ENCODE assay signal across 16 cellular contexts in genomic region chr2:161420406-161421025, GRCh38. TPM values are rescaled to one million over a fixed set of nuclear protein-coding genes. Genes with fewer than 3 reads are reported as not detected.
A peak's percentile ranks its signal among the peaks of the same experiment; 100 is the strongest.
DNase-seq lines count a peak whose midpoint lies in the region; ATAC-seq and TF ChIP-seq lines count a peak whose summit lies in the region.
"Had no signal": no experiment of that assay in that cellular context is flagged by ENCODE, and none has a peak within 500 bp of the region (broad histone marks: within the 10 kb centered on the region; RNA-seq: fewer than 3 reads in every experiment).

No MANE protein-coding gene starts in this region.

- intact Hi-C loops in Caco-2 (cut with micrococcal nuclease; ENCODE audit: unreplicated experiment), result no loop called here

- H3K9me3 Mint-ChIP-seq in GM23338 (peaks cover 11% of the 10 kb centered on the region), brain (peaks cover 2 to 22% (median 11%) of the 10 kb centered on the region in 5 experiments), neural progenitor cell (no peaks in the 10 kb centered on the region), Caco-2 (ENCODE audit: unreplicated experiment) (peaks cover 10% of the 10 kb centered on the region)

- CTCF ChIA-PET in Caco-2 (lab: Charles Lee), result interaction anchor here (0.6 kb wide), 1 partner anchor 229 kb away, joined by 7 read pairs; no protein-coding TSS in a partner anchor

- H3K4me1 Mint-ChIP-seq in GM23338 (peaks cover 56% of the 10 kb centered on the region), brain (peaks cover 50% of the 10 kb centered on the region), neural progenitor cell (peaks cover 42% of the 10 kb centered on the region), Caco-2 (ENCODE audit: low read depth, unreplicated experiment) (peaks cover 29% of the 10 kb centered on the region)

- no peak overlapping the region for H3K9ac ChIP-seq in DND-41 (ENCODE audit: low read depth, low read length)
- no peak overlapping the region for H3K9ac ChIP-seq in neural progenitor cell
- H3K9ac ChIP-seq: BLaER1 treated with 17β-estradiol and CSF1 and Interleukin-3, amounts not matched to agents 10 nM and 100 nM had no signal

- peaks cover 3% of the 10 kb centered on the region; the same call in 1 of the 3 replicates for H3K36me3 Mint-ChIP-seq in GM23338 (ENCODE audit: low read depth)
- H3K36me3 Mint-ChIP-seq in brain, result no peaks in the 10 kb centered on the region
- H3K36me3 Mint-ChIP-seq in neural progenitor cell, result no peaks in the 10 kb centered on the region
- H3K36me3 Mint-ChIP-seq in Caco-2 (ENCODE audit: insufficient read depth, unreplicated experiment), result peaks cover 6% of the 10 kb centered on the region

- no peaks in the 10 kb centered on the region for H4K20me1 ChIP-seq in DND-41 (ENCODE audit: insufficient read depth, low read length)
- H4K20me1 ChIP-seq in GM23338 (replicated peaks; ENCODE audit: insufficient read depth), result peaks cover 48% of the 10 kb centered on the region
- peaks cover 98% of the 10 kb centered on the region for H4K20me1 ChIP-seq in neural progenitor cell (ENCODE audit: low read depth)

- no TSS peak for BruUV-seq in Caco-2 (replicated peaks; lab: Mats Ljungman, UMichigan)

- DNase-seq in DND-41, result peak; percentile 48
- DNase-seq in GM23338 (ENCODE audit: low spot score), result no peak
- DNase-seq in neural progenitor cell (ENCODE audit: low spot score), result peak; percentile 27
- DNase-seq in Caco-2, result no peak
- DNase-seq in DMS53 (lab: John Stamatoyannopoulos, UW), result no peak
- DNase-seq in NK-92 (lab: John Stamatoyannopoulos, UW; ENCODE audit: unreplicated experiment), result no peak
- no peak for DNase-seq in hepatic stellate cell (ENCODE audit: low spot score)
- DNase-seq: NCI-H1436, NCI-H2081, NCI-H748 treated with DMSO at 0.1 percent for 48 hours, PC-3 had no signal

- no peaks in the 10 kb centered on the region for H3K9me3 ChIP-seq in DND-41 (ENCODE audit: insufficient read depth, low read length, severe bottlenecking)
- no peaks in the 10 kb centered on the region for H3K9me3 ChIP-seq in neural progenitor cell (ENCODE audit: low read depth)
- no peaks in the 10 kb centered on the region for H3K9me3 ChIP-seq in Caco-2
- H3K9me3 ChIP-seq: HAP-1 had no signal

- ATAC-seq in DND-41 (ENCODE audit: insufficient read depth, low read depth) (peak; percentile 81), GM23338 (no peak)
- ATAC-seq: PC-3 had no signal

- peaks cover 97% of the 10 kb centered on the region for H3K27me3 Mint-ChIP-seq in GM23338 (ENCODE audit: insufficient read depth, low read depth, poor library complexity)
- peaks cover 98% of the 10 kb centered on the region for H3K27me3 Mint-ChIP-seq in brain
- peaks cover 91% of the 10 kb centered on the region for H3K27me3 Mint-ChIP-seq in neural progenitor cell (ENCODE audit: insufficient read depth, low read depth)
- H3K27me3 Mint-ChIP-seq in Caco-2 (ENCODE audit: insufficient read depth, unreplicated experiment), result peaks cover 58% of the 10 kb centered on the region

- H3K4me2 ChIP-seq in DND-41 (ENCODE audit: insufficient read depth, low read length) (no peak overlapping the region), GM23338 (no peak overlapping the region), neural progenitor cell (no peak overlapping the region)
- H3K4me2 ChIP-seq: BLaER1 treated with 17β-estradiol and CSF1 and Interleukin-3, amounts not matched to agents 10 nM and 100 nM had no signal

- H3F3A ChIP-seq in GM23338 (replicated peaks; ENCODE audit: low read depth) (peaks cover 31% of the 10 kb centered on the region), neural progenitor cell (ENCODE audit: low read depth) (peaks cover 18% of the 10 kb centered on the region)

- H3K27ac ChIP-seq in DND-41 (ENCODE audit: low read length) (no peak overlapping the region), GM23338 (ENCODE audit: low read depth) (no peak overlapping the region), neural progenitor cell (no peak overlapping the region)
- H3K27ac ChIP-seq: BLaER1 treated with 17β-estradiol and CSF1 and Interleukin-3, amounts not matched to agents 10 nM and 100 nM had no signal

- POLR2A ChIA-PET in Caco-2 (lab: Charles Lee), result no interaction called here

- no peaks in the 10 kb centered on the region for H3K36me3 ChIP-seq in DND-41 (ENCODE audit: insufficient read depth, low read length)
- H3K36me3 ChIP-seq in GM23338 (ENCODE audit: insufficient read depth), result no peaks in the 10 kb centered on the region
- no peaks in the 10 kb centered on the region for H3K36me3 ChIP-seq in neural progenitor cell
- no peaks in the 10 kb centered on the region for H3K36me3 ChIP-seq in Caco-2 (ENCODE audit: control insufficient read depth, insufficient read depth, low read length)
- H3K36me3 ChIP-seq: BLaER1 treated with 17β-estradiol and CSF1 and Interleukin-3, amounts not matched to agents 10 nM and 100 nM; HAP-1 had no signal

- H3K4me3 Mint-ChIP-seq in GM23338 (peak overlapping the region; percentile 15; the same call in 1 of the 3 replicates), brain (peak overlapping the region; percentile 49 to 90 (median 80)), neural progenitor cell (peak overlapping the region; percentile 21), Caco-2 (ENCODE audit: unreplicated experiment) (no peak overlapping the region)

- H2AFZ ChIP-seq in DND-41 (ENCODE audit: low read depth, low read length) (no peak overlapping the region), GM23338 (no peak overlapping the region), neural progenitor cell (replicated peaks) (no peak overlapping the region)

- H3K9me2 ChIP-seq in GM23338 (ENCODE audit: insufficient read depth), result no peaks in the 10 kb centered on the region

- H3K4me1 ChIP-seq in DND-41 (ENCODE audit: insufficient read depth, low read length), result peaks cover 7% of the 10 kb centered on the region
- H3K4me1 ChIP-seq in GM23338 (ENCODE audit: insufficient read depth), result peaks cover 61% of the 10 kb centered on the region
- peaks cover 5% of the 10 kb centered on the region for H3K4me1 ChIP-seq in neural progenitor cell
- peaks cover 18% of the 10 kb centered on the region for H3K4me1 ChIP-seq in Caco-2

- H3K27me3 ChIP-seq in DND-41 (ENCODE audit: insufficient read depth, low read length, poor library complexity) (no peaks in the 10 kb centered on the region), GM23338 (ENCODE audit: insufficient read depth) (peaks cover 100% of the 10 kb centered on the region), neural progenitor cell (peaks cover 100% of the 10 kb centered on the region), Caco-2 (replicated peaks; ENCODE audit: control insufficient read depth, insufficient read depth, low read length) (peaks cover 6% of the 10 kb centered on the region)

- TF ChIP-seq CTCF in DND-41 (IDR thresholded peaks at IDR 0.05; ENCODE audit: borderline replicate concordance, extremely low read depth, low read length, poor library complexity, severe bottlenecking), result no peak
- no peak for TF ChIP-seq CTCF in GM23338 (conservative IDR thresholded peaks at IDR 0.05; ENCODE audit: low read depth in 2 of 2)
- TF ChIP-seq CTCF in brain (conservative IDR thresholded peaks at IDR 0.05), result no peak
- TF ChIP-seq CTCF in neural progenitor cell (IDR thresholded peaks at IDR 0.05), result no peak
- TF ChIP-seq CTCF in Caco-2 (IDR thresholded peaks at IDR 0.05; ENCODE audit: insufficient read depth in 1 of 2, low read depth in 1 of 2, low read length in 1 of 2, severe bottlenecking in 1 of 2, unreplicated experiment in 1 of 2), result no peak

- H3K4me3 ChIP-seq in DND-41 (ENCODE audit: low read depth in 1 of 2, low read length in 2 of 2), result no peak overlapping the region
- H3K4me3 ChIP-seq in GM23338, result no peak overlapping the region
- H3K4me3 ChIP-seq in neural progenitor cell, result no peak overlapping the region
- H3K4me3 ChIP-seq in Caco-2 (ENCODE audit: low read depth, low read length), result no peak overlapping the region
- H3K4me3 ChIP-seq: BLaER1 treated with 17β-estradiol and CSF1 and Interleukin-3, amounts not matched to agents 10 nM and 100 nM; HAP-1 had no signal

- H3K79me2 ChIP-seq in DND-41 (ENCODE audit: insufficient read depth, low read length) (no peaks in the 10 kb centered on the region), GM23338 (replicated peaks; ENCODE audit: insufficient read depth) (no peaks in the 10 kb centered on the region), neural progenitor cell (ENCODE audit: low read depth) (no peaks in the 10 kb centered on the region)

- H3K27ac Mint-ChIP-seq in GM23338, result no peak overlapping the region
- peak overlapping the region in 3 of 5 experiments; percentile 26 to 98 (median 83) for H3K27ac Mint-ChIP-seq in brain
- no peak overlapping the region for H3K27ac Mint-ChIP-seq in neural progenitor cell
- no peak overlapping the region for H3K27ac Mint-ChIP-seq in Caco-2 (ENCODE audit: unreplicated experiment)

TF ChIP-seq in GM23338, 12 proteins besides CTCF, POLR2A, EP300 and RAD21 (continues in another document):
- TF ChIP-seq EZH2 (IDR thresholded peaks at IDR 0.05; ENCODE audit: low read depth, unreplicated experiment) (peak; percentile 58), ZNF331 (CRISPR knock-in tag; IDR thresholded peaks at IDR 0.05; ENCODE audit: low read depth) (no peak)

RNA-seq across cellular contexts. Expression of gene TBR1, which starts 4.4 kb away (rescaled TPM):
- not detected in 2 replicates for total RNA-seq in GM23338 (2014; rRNA removed; shearing (Covaris generic))
- polyA plus RNA-seq in GM23338 (2016; fragmentation: Nextera tagmentation; extraction: Ambion mirVana) (not detected in 2 replicates), brain (ENCODE audit: insufficient read depth, low read depth, low replicate concordance) (9.4 TPM)
- total RNA-seq in neural progenitor cell (ENCODE audit: low replicate concordance) (0.09 TPM in 1 of 2 replicates, not detected in the other), Caco-2 (2022) (0.07 and 0.11 TPM in 2 replicates)
- total RNA-seq: Daoy, PC-3, SK-MEL-5 had no signal

Comparison
In these comparisons a context has a peak if more than half of its experiments do, and no peak if none do; other contexts are left out.
1. DNase-seq: peak in DND-41 (single experiment) and neural progenitor cell (single experiment); none in GM23338 (single experiment), Caco-2 (0 of 2), DMS53 (single experiment), NK-92 (single experiment) and hepatic stellate cell (single experiment).
2. H3K27ac Mint-ChIP-seq: peak in brain (3 of 5); none in GM23338 (single experiment), neural progenitor cell (single experiment) and Caco-2 (single experiment).